In the genomic region with DNA sequence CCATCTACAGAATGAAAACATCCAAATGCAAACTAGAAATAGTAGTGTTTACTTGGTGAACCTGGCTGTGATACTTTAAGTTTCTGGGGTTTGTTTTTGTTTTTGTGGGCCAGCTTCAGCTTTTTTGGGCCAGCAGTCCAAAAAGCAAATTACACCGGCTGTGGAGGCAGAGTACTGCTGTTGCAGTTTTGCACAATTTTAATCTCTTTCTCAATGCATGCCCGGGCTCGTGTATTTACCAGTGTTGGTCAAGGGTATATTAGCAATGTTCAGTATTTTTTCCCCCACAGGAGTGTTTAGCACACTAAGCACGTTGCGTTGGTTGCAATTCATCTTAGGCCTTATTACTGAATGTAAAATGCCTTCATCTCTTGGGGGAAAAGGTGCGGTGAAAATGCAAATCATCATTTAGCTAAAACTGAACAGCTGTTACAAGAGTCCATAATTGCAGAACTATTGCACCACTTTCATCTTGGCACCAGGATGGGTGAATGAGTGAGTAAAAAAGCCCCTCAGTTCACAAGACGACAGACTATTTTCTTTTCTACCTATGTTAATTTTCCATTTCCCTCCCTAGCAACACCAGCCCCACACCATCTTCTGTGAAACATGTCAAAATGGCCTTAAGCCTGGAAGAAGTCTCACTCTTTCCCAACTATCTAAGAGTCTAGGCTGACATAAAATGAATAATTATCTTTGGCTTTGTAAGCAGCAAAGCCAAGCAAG, we compare ENCODE assay signal across 8 cellular contexts. TPM values are rescaled to one million over a fixed set of nuclear protein-coding genes. Genes with fewer than 3 reads are reported as not detected.
DNase-seq lines count a peak whose midpoint lies in the region; FAIRE-seq and TF ChIP-seq lines count a peak whose summit lies in the region.

No MANE protein-coding gene starts in this region.

- H3K27me3 Mint-ChIP-seq in CD8-positive, alpha-beta memory T cell = peaks cover 0 to 8% of the 10 kb centered on the region in 2 donors
- no peaks in the 10 kb centered on the region for H3K27me3 Mint-ChIP-seq in astrocyte (ENCODE audit: low read depth, unreplicated experiment)

- no peak for FAIRE-seq in astrocyte (lab: Jason Lieb, UNC)

- peak overlapping the region; percentile 94 to 100 (median 99) for H3K27ac Mint-ChIP-seq in CD8-positive, alpha-beta memory T cell
- no peak overlapping the region for H3K27ac Mint-ChIP-seq in astrocyte (ENCODE audit: unreplicated experiment)

- DNase-seq in CD8-positive, alpha-beta memory T cell = peak in 1 of 5 donors; percentile 47
- no peak for DNase-seq in Jurkat, Clone E6-1 (ENCODE audit: low read depth, low spot score)
- no peak for DNase-seq in astrocyte (ENCODE audit: low read depth)
- no peak for DNase-seq in cortex of kidney (lab: John Stamatoyannopoulos, UW)
- DNase-seq in NCI-H2029 treated with DMSO at 0.1 percent for 48 hours (lab: John Stamatoyannopoulos, UW) = no peak
- DNase-seq in NCI-H2081 treated with DMSO at 0.1 percent for 48 hours (lab: John Stamatoyannopoulos, UW) = no peak

- H3K27me3 ChIP-seq in CD8-positive, alpha-beta memory T cell (ENCODE audit: insufficient read depth, low read length, poor library complexity, severe bottlenecking) = no peaks in the 10 kb centered on the region
- H3K27me3 ChIP-seq in astrocyte (ENCODE audit: insufficient read depth, low read length) = peaks cover 2% of the 10 kb centered on the region
- H3K27me3 ChIP-seq in layer of hippocampus (ENCODE audit: control insufficient read depth, insufficient read depth, low read length) = no peaks in the 10 kb centered on the region
- no peaks in the 10 kb centered on the region for H3K27me3 ChIP-seq in stomach smooth muscle (ENCODE audit: control insufficient read depth in 1 of 2, insufficient read depth in 2 of 2, low read length in 2 of 2)

- H3K4me3 Mint-ChIP-seq in CD8-positive, alpha-beta memory T cell = peak overlapping the region; percentile 89 to 99 (median 97)
- peak overlapping the region; percentile 92 for H3K4me3 Mint-ChIP-seq in astrocyte (ENCODE audit: unreplicated experiment)

- H3K9me3 Mint-ChIP-seq in CD8-positive, alpha-beta memory T cell = peaks cover 0 to 6% (median 2%) of the 10 kb centered on the region in 5 donors
- no peaks in the 10 kb centered on the region for H3K9me3 Mint-ChIP-seq in astrocyte (ENCODE audit: unreplicated experiment)

- H3K4me2 ChIP-seq in astrocyte (ENCODE audit: low read length) = peak overlapping the region; percentile 88

- no peaks in the 10 kb centered on the region for H3K9me3 ChIP-seq in CD8-positive, alpha-beta memory T cell (ENCODE audit: low read length)
- no peaks in the 10 kb centered on the region for H3K9me3 ChIP-seq in astrocyte (ENCODE audit: insufficient read depth, low read depth, low read length)
- no peaks in the 10 kb centered on the region for H3K9me3 ChIP-seq in stomach smooth muscle (ENCODE audit: control insufficient read depth in 2 of 2, low read length in 2 of 2)

- H4K20me1 ChIP-seq in astrocyte (ENCODE audit: insufficient read depth, low read length) = peaks cover 7% of the 10 kb centered on the region

- peak overlapping the region; percentile 91 for H3K9ac ChIP-seq in astrocyte (ENCODE audit: low read length)
- H3K9ac ChIP-seq in stomach smooth muscle (ENCODE audit: low read length in 2 of 2) = peak overlapping the region; percentile 91 to 98

- CTCF ChIA-PET in CD8-positive, alpha-beta memory T cell (lab: Charles Lee) = interaction anchor here (1.0 to 3.0 kb wide), 5 partner anchors 9 to 40 kb away, joined by 3 to 68 read pairs (median 25); a partner anchor contains a TSS

- POLR2A ChIA-PET in CD8-positive, alpha-beta memory T cell (lab: Charles Lee) = interaction anchor here (0.7 to 8.0 kb wide), 6 partner anchors 11 to 115 kb away, joined by 3 to 394 read pairs (median 7); a partner anchor contains a TSS

- peak overlapping the region; percentile 97 for H3K27ac ChIP-seq in CD8-positive, alpha-beta memory T cell (ENCODE audit: low read depth, low read length)
- H3K27ac ChIP-seq in astrocyte (ENCODE audit: low read depth, low read length) = peak overlapping the region; percentile 90
- peak overlapping the region; percentile 97 for H3K27ac ChIP-seq in layer of hippocampus (ENCODE audit: low read depth, low read length)
- peak overlapping the region; percentile 95 for H3K27ac ChIP-seq in stomach smooth muscle (ENCODE audit: low read length)

- peak overlapping the region; percentile 97 for H2AFZ ChIP-seq in astrocyte (ENCODE audit: low read depth, low read length)

- peaks cover 47% of the 10 kb centered on the region for H3K4me1 ChIP-seq in CD8-positive, alpha-beta memory T cell (ENCODE audit: insufficient read depth, low read length)
- peaks cover 16% of the 10 kb centered on the region for H3K4me1 ChIP-seq in astrocyte (ENCODE audit: insufficient read depth, low read length)
- peaks cover 9% of the 10 kb centered on the region for H3K4me1 ChIP-seq in stomach smooth muscle (ENCODE audit: control insufficient read depth, insufficient read depth, low read length)

- TF ChIP-seq CTCF in astrocyte (IDR thresholded peaks at IDR 0.05; ENCODE audit: insufficient read depth, low read depth, low read length) = no peak

- H3K79me2 ChIP-seq in astrocyte (ENCODE audit: insufficient read depth, low read length) = peaks cover 25% of the 10 kb centered on the region

- peaks cover 47 to 69% (median 61%) of the 10 kb centered on the region in 3 donors for H3K4me1 Mint-ChIP-seq in CD8-positive, alpha-beta memory T cell
- peaks cover 6% of the 10 kb centered on the region for H3K4me1 Mint-ChIP-seq in astrocyte (ENCODE audit: low read depth, unreplicated experiment)

- H3K36me3 ChIP-seq in CD8-positive, alpha-beta memory T cell (ENCODE audit: insufficient read depth, low read length) = no peaks in the 10 kb centered on the region
- H3K36me3 ChIP-seq in astrocyte (ENCODE audit: insufficient read depth, low read length) (no peaks in the 10 kb centered on the region), stomach smooth muscle (ENCODE audit: control insufficient read depth in 2 of 2, insufficient read depth in 2 of 2, low read length in 2 of 2) (no peaks in the 10 kb centered on the region)

- peak overlapping the region; percentile 67 for H3K4me3 ChIP-seq in CD8-positive, alpha-beta memory T cell (ENCODE audit: low read length)
- H3K4me3 ChIP-seq in Jurkat, Clone E6-1 (ENCODE audit: low read length) = peak overlapping the region; percentile 79
- H3K4me3 ChIP-seq in astrocyte (ENCODE audit: insufficient read depth, low read depth, low read length) (peak overlapping the region; percentile 83), stomach smooth muscle (ENCODE audit: low read length in 2 of 2) (peak overlapping the region; percentile 90 to 97)

- H3K36me3 Mint-ChIP-seq in CD8-positive, alpha-beta memory T cell = peaks cover 4 to 33% (median 7%) of the 10 kb centered on the region in 3 donors
- no peaks in the 10 kb centered on the region for H3K36me3 Mint-ChIP-seq in astrocyte (ENCODE audit: low read depth, unreplicated experiment)

RNA-seq across cellular contexts. Expression of a gene that starts 1.8 kb away (rescaled TPM):
- total RNA-seq in CD8-positive, alpha-beta memory T cell = 100 to 1,000 TPM in 1 of 2 experiments, 10 to 100 TPM in 1; 96.5 to 100 TPM
- polyA plus RNA-seq in CD8-positive, alpha-beta memory T cell = 45.2 TPM
- polyA plus RNA-seq in Jurkat, Clone E6-1 (2012; ENCODE audit: insufficient read depth, insufficient read length) = 13.0 TPM
- 33.4 and 34.0 TPM in 2 replicates for total RNA-seq in astrocyte

RNA-seq across cellular contexts. Expression of a gene that starts 41.6 kb away (rescaled TPM):
- total RNA-seq in CD8-positive, alpha-beta memory T cell = 10 to 100 TPM; 88.4 to 93.8 TPM
- 26.5 TPM for polyA plus RNA-seq in CD8-positive, alpha-beta memory T cell
- 38.8 TPM for polyA plus RNA-seq in Jurkat, Clone E6-1 (2012; ENCODE audit: insufficient read depth, insufficient read length)
- 31.7 and 33.2 TPM in 2 replicates for total RNA-seq in astrocyte
